In the genomic region with DNA sequence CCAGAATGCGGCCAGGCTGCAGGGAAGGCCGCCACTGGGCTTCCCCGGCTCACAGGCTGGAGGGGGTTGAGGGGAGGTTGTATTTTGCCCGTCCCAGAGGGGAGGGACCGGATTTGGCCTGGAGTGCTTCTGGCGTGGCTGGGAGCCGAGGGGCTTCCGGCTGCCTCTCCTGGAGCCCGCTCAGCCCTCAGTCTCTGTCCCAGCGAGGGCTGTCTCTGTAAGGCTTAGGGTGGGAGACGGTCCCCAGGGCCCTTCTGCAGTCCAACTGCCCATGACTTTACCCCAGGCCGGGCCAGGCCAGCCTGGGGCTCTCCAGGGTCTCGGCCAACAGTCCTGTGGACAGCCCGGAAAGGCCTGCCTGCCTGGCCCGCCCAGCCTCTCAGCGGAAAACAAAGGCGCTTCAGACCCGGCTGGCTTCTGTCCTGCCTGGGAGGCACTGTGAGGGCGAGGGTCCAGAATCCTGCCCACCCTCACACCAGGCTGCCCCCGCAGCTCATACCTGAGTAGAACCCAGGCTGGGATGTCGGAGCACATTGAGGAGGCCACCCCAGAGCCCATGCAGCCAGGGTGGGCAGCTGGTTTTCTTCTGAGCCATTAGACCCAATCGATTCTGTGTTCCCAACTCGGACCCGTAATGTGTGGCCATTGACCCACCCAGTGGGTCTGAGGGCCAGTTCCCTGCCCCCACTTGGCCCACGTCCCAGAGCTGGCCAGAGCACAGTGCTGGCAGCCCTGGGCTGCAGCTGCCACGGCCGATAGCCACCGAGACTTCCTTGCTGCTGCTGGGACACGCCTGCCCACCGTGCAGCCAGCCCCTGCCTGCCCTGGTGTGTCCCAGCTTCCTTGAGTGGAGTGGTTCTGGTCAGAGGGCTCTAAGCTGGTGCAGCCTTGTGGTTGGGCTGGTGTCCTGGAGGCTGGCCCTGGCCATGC, we compare ENCODE assay signal across 9 cellular contexts. TPM values are rescaled to one million over a fixed set of nuclear protein-coding genes. Genes with fewer than 3 reads are reported as not detected.
DNase-seq lines count a peak whose midpoint lies in the region; ATAC-seq, FAIRE-seq and TF ChIP-seq lines count a peak whose summit lies in the region.
"Had no signal": no experiment of that assay in that cellular context is flagged by ENCODE, and none has a peak within 500 bp of the region (broad histone marks: within the 10 kb centered on the region; RNA-seq: fewer than 3 reads in every experiment).

No MANE protein-coding gene starts in this region.

- peaks cover 5 to 63% (median 57%) of the 10 kb centered on the region in 5 donors for H3K4me1 ChIP-seq in subcutaneous abdominal adipose tissue (ENCODE audit: control insufficient read depth in 5 of 5, insufficient read depth in 5 of 5, low read length in 5 of 5)

- no peak for TF ChIP-seq CTCF in bronchial epithelial cell (IDR thresholded peaks at IDR 0.05; ENCODE audit: insufficient read depth, low read length, severe bottlenecking)

- H3K27me3 ChIP-seq in bronchial epithelial cell (ENCODE audit: control insufficient read depth, insufficient read depth, low read length) (no peaks in the 10 kb centered on the region), subcutaneous abdominal adipose tissue (ENCODE audit: control insufficient read depth in 5 of 5, insufficient read depth in 4 of 5, low read length in 5 of 5) (peaks cover 0 to 12% (median 3%) of the 10 kb centered on the region in 5 donors)

- H3K27ac Mint-ChIP-seq in T-helper 1 cell treated with Interleukin-12 subunit alpha and Interleukin-12 subunit beta and Interleukin-4 antibody, amounts not matched to agents 30 μg/mL and 1 μg/mL, for 36 hours = no peak overlapping the region
- no peak overlapping the region for H3K27ac Mint-ChIP-seq in activated CD4-positive, alpha-beta T cell treated with anti-CD3 and anti-CD28 coated beads, Interleukin-2, amount 10 ng/mL, durations not matched to agents 24 days and 14 days
- H3K27ac Mint-ChIP-seq: stimulated activated naive CD8-positive, alpha-beta T cell treated with anti-CD3 and anti-CD28 coated beads, Interleukin-15, Interleukin-2, amounts not matched to agents 100 ng/mL and 50 ng/mL, for 24 hours had no signal

- no peaks in the 10 kb centered on the region for H3K9me3 Mint-ChIP-seq in T-helper 1 cell treated with Interleukin-12 subunit alpha and Interleukin-12 subunit beta and Interleukin-4 antibody, amounts not matched to agents 30 μg/mL and 1 μg/mL, for 36 hours
- H3K9me3 Mint-ChIP-seq in activated CD4-positive, alpha-beta T cell treated with anti-CD3 and anti-CD28 coated beads, Interleukin-2, amount 10 ng/mL, durations not matched to agents 24 days and 14 days = peaks cover 4% of the 10 kb centered on the region
- H3K9me3 Mint-ChIP-seq: stimulated activated naive CD8-positive, alpha-beta T cell treated with anti-CD3 and anti-CD28 coated beads, Interleukin-15, Interleukin-2, amounts not matched to agents 100 ng/mL and 50 ng/mL, for 24 hours had no signal

- no peaks in the 10 kb centered on the region for H3K36me3 Mint-ChIP-seq in T-helper 1 cell treated with Interleukin-12 subunit alpha and Interleukin-12 subunit beta and Interleukin-4 antibody, amounts not matched to agents 30 μg/mL and 1 μg/mL, for 36 hours (ENCODE audit: low read depth)
- peaks cover 5% of the 10 kb centered on the region for H3K36me3 Mint-ChIP-seq in activated CD4-positive, alpha-beta T cell treated with anti-CD3 and anti-CD28 coated beads, Interleukin-2, amount 10 ng/mL, durations not matched to agents 24 days and 14 days (ENCODE audit: low read depth)

- peaks cover 11% of the 10 kb centered on the region for H3K4me1 Mint-ChIP-seq in T-helper 1 cell treated with Interleukin-12 subunit alpha and Interleukin-12 subunit beta and Interleukin-4 antibody, amounts not matched to agents 30 μg/mL and 1 μg/mL, for 36 hours (ENCODE audit: low read depth)
- H3K4me1 Mint-ChIP-seq in activated CD4-positive, alpha-beta T cell treated with anti-CD3 and anti-CD28 coated beads, Interleukin-2, amount 10 ng/mL, durations not matched to agents 24 days and 14 days = peaks cover 12% of the 10 kb centered on the region

- DNase-seq in T-helper 1 cell = no peak
- no peak for DNase-seq in bronchial epithelial cell (ENCODE audit: low read depth)
- DNase-seq in left lobe of liver (ENCODE audit: low spot score) = peak; percentile 94
- DNase-seq in activated CD4-positive, alpha-beta T cell treated with anti-CD3 and anti-CD28 coated beads, Interleukin-2, amount 10 ng/mL, durations not matched to agents 24 days and 14 days = no peak
- DNase-seq in NCI-H2171 treated with DMSO at 0.1 percent for 48 hours (lab: John Stamatoyannopoulos, UW) = no peak

- FAIRE-seq in bronchial epithelial cell (lab: Jason Lieb, UNC) = no peak

- H3K4me3 Mint-ChIP-seq in T-helper 1 cell treated with Interleukin-12 subunit alpha and Interleukin-12 subunit beta and Interleukin-4 antibody, amounts not matched to agents 30 μg/mL and 1 μg/mL, for 36 hours = peak overlapping the region; percentile 28
- no peak overlapping the region for H3K4me3 Mint-ChIP-seq in activated CD4-positive, alpha-beta T cell treated with anti-CD3 and anti-CD28 coated beads, Interleukin-2, amount 10 ng/mL, durations not matched to agents 24 days and 14 days

- H3K9ac ChIP-seq in subcutaneous abdominal adipose tissue (ENCODE audit: low read length in 5 of 5) = peak overlapping the region; percentile 26 to 86 (median 71)

- intact Hi-C loops in activated CD4-positive, alpha-beta T cell treated with anti-CD3 and anti-CD28 coated beads, Interleukin-2, amount 10 ng/mL, durations not matched to agents 24 days and 14 days (cut with micrococcal nuclease) = loop anchor here (2.0 to 10.0 kb wide), 2 partner anchors 15 to 49 kb away; a partner anchor contains a TSS

- H3K27ac ChIP-seq in subcutaneous abdominal adipose tissue (ENCODE audit: low read depth, low read length) = peak overlapping the region; percentile 77

- peak overlapping the region; percentile 68 for H3K4me3 ChIP-seq in bronchial epithelial cell (ENCODE audit: low read depth, low read length)
- H3K4me3 ChIP-seq in subcutaneous abdominal adipose tissue (ENCODE audit: low read depth in 1 of 5, low read length in 5 of 5) = peak overlapping the region in 4 of 5 donors; percentile 68 to 86 (median 76)

- peaks cover 34% of the 10 kb centered on the region for H3K27me3 Mint-ChIP-seq in T-helper 1 cell treated with Interleukin-12 subunit alpha and Interleukin-12 subunit beta and Interleukin-4 antibody, amounts not matched to agents 30 μg/mL and 1 μg/mL, for 36 hours (ENCODE audit: low read depth)
- H3K27me3 Mint-ChIP-seq in activated CD4-positive, alpha-beta T cell treated with anti-CD3 and anti-CD28 coated beads, Interleukin-2, amount 10 ng/mL, durations not matched to agents 24 days and 14 days = peaks cover 21% of the 10 kb centered on the region

- H3K36me3 ChIP-seq in bronchial epithelial cell (ENCODE audit: control insufficient read depth, insufficient read depth, low read length) (peaks cover 1% of the 10 kb centered on the region), subcutaneous abdominal adipose tissue (ENCODE audit: control insufficient read depth in 5 of 5, insufficient read depth in 5 of 5, low read length in 5 of 5) (peaks cover 0 to 8% (median 6%) of the 10 kb centered on the region in 5 donors)

- H3K9me3 ChIP-seq in subcutaneous abdominal adipose tissue (ENCODE audit: control insufficient read depth in 5 of 5, low read length in 5 of 5) = no peaks in the 10 kb centered on the region

- peak; percentile 67 for ATAC-seq in left lobe of liver
- ATAC-seq in GM21390 (IDR thresholded peaks at IDR 0.05; ENCODE audit: unreplicated experiment) = no peak

RNA-seq across cellular contexts. Expression of a gene that starts 1.6 kb away (rescaled TPM):
- total RNA-seq in bronchial epithelial cell (13.2 and 22.3 TPM in 2 replicates), left lobe of liver (23.8 TPM)
- total RNA-seq in activated CD4-positive, alpha-beta T cell treated with anti-CD3 and anti-CD28 coated beads, Interleukin-2, amount 10 ng/mL, durations not matched to agents 24 days and 14 days = 0.37 and 0.43 TPM in 2 replicates

RNA-seq across cellular contexts. Expression of a gene that starts 10.5 kb away (rescaled TPM):
- total RNA-seq in bronchial epithelial cell (1.5 TPM in 1 of 2 replicates, not detected in the other), left lobe of liver (3.2 TPM)
- total RNA-seq in activated CD4-positive, alpha-beta T cell treated with anti-CD3 and anti-CD28 coated beads, Interleukin-2, amount 10 ng/mL, durations not matched to agents 24 days and 14 days = 99.3 and 110 TPM in 2 replicates

RNA-seq across cellular contexts. Expression of a gene that starts 14.9 kb away (rescaled TPM):
- total RNA-seq in bronchial epithelial cell (4.5 and 5.4 TPM in 2 replicates), left lobe of liver (10.6 TPM)
- 41.4 and 43.3 TPM in 2 replicates for total RNA-seq in activated CD4-positive, alpha-beta T cell treated with anti-CD3 and anti-CD28 coated beads, Interleukin-2, amount 10 ng/mL, durations not matched to agents 24 days and 14 days

RNA-seq across cellular contexts. Expression of a gene that starts 50.2 kb away (rescaled TPM):
- total RNA-seq in bronchial epithelial cell (0.51 and 0.53 TPM in 2 replicates), left lobe of liver (4.4 TPM)
- 9.1 and 10.3 TPM in 2 replicates for total RNA-seq in activated CD4-positive, alpha-beta T cell treated with anti-CD3 and anti-CD28 coated beads, Interleukin-2, amount 10 ng/mL, durations not matched to agents 24 days and 14 days

RNA-seq across cellular contexts. Expression of a gene that starts 56.6 kb away (rescaled TPM):
- total RNA-seq in bronchial epithelial cell (25.5 and 26.1 TPM in 2 replicates), left lobe of liver (39.2 TPM)
- 187 and 192 TPM in 2 replicates for total RNA-seq in activated CD4-positive, alpha-beta T cell treated with anti-CD3 and anti-CD28 coated beads, Interleukin-2, amount 10 ng/mL, durations not matched to agents 24 days and 14 days

Comparison
In these comparisons a context has a peak if more than half of its experiments do, and no peak if none do; other contexts are left out.
1. RNA of a gene that starts 10.5 kb away (total RNA-seq): 99.3 to 110 TPM in activated CD4-positive, alpha-beta T cell treated with anti-CD3 and anti-CD28 coated beads, Interleukin-2, amount 10 ng/mL, durations not matched to agents 24 days and 14 days; 3.2 TPM in left lobe of liver (single experiment) and 1.5 TPM in bronchial epithelial cell; every median in the first group is over 10 times any median in the second.